Comparison of ENCODE assay signal across 1 cellular context in the genomic region with DNA sequence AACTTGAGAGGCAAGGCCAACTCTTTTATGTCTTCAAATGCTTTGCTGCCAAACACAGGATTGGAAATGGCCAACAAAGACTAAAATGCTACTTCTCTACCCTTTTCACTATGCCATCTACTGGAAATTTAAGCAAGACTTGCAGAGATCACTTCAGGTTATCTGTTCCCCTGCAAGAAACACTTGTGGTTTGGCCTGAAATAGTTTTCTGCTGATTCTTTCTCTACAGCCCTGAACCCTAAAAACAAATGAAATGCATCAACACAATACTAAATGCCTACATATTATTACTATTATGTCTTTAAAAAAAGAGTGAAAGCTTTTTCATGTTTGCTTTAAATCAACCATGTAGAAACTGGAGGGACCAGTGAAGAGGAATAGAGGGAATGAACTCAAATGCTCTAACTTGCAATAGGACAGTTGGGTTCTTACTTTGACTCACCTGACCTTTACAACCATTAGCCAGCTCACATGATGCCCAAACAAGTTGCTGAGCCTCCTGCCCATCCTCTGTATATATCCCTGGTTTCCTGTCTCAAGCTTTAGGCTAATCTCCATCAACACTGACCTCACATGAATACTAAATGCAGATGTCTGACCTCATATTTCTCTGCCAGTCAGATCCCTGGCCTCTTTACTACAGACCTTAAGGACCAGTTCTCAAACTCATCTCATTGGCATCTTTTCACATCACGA.
TF ChIP-seq lines count a peak whose summit lies in the region.

No MANE protein-coding gene starts in this region.

TF ChIP-seq in HepG2, 621 proteins besides CTCF, POLR2A, EP300 and RAD21 (continued from another document):
- TF ChIP-seq, protein P1, sequence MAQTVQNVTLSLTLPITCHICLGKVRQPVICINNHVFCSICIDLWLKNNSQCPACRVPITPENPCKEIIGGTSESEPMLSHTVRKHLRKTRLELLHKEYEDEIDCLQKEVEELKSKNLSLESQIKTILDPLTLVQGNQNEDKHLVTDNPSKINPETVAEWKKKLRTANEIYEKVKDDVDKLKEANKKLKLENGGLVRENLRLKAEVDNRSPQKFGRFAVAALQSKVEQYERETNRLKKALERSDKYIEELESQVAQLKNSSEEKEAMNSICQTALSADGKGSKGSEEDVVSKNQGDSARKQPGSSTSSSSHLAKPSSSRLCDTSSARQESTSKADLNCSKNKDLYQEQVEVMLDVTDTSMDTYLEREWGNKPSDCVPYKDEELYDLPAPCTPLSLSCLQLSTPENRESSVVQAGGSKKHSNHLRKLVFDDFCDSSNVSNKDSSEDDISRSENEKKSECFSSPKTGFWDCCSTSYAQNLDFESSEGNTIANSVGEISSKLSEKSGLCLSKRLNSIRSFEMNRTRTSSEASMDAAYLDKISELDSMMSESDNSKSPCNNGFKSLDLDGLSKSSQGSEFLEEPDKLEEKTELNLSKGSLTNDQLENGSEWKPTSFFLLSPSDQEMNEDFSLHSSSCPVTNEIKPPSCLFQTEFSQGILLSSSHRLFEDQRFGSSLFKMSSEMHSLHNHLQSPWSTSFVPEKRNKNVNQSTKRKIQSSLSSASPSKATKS (CRISPR knock-in tag; IDR thresholded peaks at IDR 0.05): no peak
- TF ChIP-seq, protein P2, sequence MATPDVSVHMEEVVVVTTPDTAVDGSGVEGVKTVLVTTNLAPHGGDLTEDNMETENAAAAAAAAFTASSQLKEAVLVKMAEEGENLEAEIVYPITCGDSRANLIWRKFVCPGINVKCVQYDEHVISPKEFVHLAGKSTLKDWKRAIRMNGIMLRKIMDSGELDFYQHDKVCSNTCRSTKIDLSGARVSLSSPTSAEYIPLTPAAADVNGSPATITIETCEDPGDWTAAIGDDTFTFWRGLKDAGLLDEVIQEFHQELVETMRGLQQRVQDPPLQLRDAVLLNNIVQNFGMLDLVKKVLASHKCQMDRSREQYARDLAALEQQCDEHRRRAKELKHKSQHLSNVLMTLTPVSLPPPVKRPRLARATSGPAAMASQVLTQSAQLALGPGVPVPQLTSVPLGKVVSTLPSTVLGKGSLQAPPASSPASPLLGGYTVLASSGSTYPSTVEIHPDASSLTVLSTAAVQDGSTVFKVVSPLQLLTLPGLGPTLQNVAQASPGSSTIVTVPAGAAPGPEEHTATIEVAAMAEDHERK (CRISPR knock-in tag; IDR thresholded peaks at IDR 0.05; ENCODE audit: low read depth): no peak
- no peak for TF ChIP-seq MTA1 (CRISPR knock-in tag; IDR thresholded peaks at IDR 0.05; ENCODE audit: borderline replicate concordance)
- TF ChIP-seq ZNF282 (IDR thresholded peaks at IDR 0.05; ENCODE audit: partially characterized antibody): no peak
- TF ChIP-seq, protein P3, sequence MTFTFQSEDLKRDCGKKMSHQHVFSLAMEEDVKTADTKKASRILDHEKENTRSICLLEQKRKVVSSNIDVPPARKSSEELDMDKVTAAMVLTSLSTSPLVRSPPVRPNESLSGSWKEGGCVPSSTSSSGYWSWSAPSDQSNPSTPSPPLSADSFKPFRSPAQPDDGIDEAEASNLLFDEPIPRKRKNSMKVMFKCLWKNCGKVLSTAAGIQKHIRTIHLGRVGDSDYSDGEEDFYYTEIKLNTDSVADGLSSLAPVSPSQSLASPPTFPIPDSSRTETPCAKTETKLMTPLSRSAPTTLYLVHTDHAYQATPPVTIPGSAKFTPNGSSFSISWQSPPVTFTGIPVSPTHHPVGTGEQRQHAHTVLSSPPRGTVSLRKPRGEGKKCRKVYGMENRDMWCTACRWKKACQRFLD (CRISPR knock-in tag; IDR thresholded peaks at IDR 0.05; ENCODE audit: borderline replicate concordance): no peak
- no peak for TF ChIP-seq CC2D1A (CRISPR knock-in tag; IDR thresholded peaks at IDR 0.05)
- TF ChIP-seq, protein P4, sequence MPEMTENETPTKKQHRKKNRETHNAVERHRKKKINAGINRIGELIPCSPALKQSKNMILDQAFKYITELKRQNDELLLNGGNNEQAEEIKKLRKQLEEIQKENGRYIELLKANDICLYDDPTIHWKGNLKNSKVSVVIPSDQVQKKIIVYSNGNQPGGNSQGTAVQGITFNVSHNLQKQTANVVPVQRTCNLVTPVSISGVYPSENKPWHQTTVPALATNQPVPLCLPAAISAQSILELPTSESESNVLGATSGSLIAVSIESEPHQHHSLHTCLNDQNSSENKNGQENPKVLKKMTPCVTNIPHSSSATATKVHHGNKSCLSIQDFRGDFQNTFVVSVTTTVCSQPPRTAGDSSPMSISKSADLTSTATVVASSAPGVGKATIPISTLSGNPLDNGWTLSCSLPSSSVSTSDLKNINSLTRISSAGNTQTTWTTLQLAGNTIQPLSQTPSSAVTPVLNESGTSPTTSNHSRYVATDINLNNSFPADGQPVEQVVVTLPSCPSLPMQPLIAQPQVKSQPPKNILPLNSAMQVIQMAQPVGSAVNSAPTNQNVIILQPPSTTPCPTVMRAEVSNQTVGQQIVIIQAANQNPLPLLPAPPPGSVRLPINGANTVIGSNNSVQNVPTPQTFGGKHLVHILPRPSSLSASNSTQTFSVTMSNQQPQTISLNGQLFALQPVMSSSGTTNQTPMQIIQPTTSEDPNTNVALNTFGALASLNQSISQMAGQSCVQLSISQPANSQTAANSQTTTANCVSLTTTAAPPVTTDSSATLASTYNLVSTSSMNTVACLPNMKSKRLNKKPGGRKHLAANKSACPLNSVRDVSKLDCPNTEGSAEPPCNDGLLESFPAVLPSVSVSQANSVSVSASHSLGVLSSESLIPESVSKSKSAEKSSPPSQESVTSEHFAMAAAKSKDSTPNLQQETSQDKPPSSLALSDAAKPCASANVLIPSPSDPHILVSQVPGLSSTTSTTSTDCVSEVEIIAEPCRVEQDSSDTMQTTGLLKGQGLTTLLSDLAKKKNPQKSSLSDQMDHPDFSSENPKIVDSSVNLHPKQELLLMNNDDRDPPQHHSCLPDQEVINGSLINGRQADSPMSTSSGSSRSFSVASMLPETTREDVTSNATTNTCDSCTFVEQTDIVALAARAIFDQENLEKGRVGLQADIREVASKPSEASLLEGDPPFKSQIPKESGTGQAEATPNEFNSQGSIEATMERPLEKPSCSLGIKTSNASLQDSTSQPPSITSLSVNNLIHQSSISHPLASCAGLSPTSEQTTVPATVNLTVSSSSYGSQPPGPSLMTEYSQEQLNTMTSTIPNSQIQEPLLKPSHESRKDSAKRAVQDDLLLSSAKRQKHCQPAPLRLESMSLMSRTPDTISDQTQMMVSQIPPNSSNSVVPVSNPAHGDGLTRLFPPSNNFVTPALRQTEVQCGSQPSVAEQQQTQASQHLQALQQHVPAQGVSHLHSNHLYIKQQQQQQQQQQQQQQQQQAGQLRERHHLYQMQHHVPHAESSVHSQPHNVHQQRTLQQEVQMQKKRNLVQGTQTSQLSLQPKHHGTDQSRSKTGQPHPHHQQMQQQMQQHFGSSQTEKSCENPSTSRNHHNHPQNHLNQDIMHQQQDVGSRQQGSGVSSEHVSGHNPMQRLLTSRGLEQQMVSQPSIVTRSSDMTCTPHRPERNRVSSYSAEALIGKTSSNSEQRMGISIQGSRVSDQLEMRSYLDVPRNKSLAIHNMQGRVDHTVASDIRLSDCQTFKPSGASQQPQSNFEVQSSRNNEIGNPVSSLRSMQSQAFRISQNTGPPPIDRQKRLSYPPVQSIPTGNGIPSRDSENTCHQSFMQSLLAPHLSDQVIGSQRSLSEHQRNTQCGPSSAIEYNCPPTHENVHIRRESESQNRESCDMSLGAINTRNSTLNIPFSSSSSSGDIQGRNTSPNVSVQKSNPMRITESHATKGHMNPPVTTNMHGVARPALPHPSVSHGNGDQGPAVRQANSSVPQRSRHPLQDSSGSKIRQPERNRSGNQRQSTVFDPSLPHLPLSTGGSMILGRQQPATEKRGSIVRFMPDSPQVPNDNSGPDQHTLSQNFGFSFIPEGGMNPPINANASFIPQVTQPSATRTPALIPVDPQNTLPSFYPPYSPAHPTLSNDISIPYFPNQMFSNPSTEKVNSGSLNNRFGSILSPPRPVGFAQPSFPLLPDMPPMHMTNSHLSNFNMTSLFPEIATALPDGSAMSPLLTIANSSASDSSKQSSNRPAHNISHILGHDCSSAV (CRISPR knock-in tag; IDR thresholded peaks at IDR 0.05; ENCODE audit: borderline replicate concordance): no peak
- TF ChIP-seq, protein P5, sequence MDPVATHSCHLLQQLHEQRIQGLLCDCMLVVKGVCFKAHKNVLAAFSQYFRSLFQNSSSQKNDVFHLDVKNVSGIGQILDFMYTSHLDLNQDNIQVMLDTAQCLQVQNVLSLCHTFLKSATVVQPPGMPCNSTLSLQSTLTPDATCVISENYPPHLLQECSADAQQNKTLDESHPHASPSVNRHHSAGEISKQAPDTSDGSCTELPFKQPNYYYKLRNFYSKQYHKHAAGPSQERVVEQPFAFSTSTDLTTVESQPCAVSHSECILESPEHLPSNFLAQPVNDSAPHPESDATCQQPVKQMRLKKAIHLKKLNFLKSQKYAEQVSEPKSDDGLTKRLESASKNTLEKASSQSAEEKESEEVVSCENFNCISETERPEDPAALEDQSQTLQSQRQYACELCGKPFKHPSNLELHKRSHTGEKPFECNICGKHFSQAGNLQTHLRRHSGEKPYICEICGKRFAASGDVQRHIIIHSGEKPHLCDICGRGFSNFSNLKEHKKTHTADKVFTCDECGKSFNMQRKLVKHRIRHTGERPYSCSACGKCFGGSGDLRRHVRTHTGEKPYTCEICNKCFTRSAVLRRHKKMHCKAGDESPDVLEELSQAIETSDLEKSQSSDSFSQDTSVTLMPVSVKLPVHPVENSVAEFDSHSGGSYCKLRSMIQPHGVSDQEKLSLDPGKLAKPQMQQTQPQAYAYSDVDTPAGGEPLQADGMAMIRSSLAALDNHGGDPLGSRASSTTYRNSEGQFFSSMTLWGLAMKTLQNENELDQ (CRISPR knock-in tag; IDR thresholded peaks at IDR 0.05; ENCODE audit: borderline replicate concordance): no peak
- TF ChIP-seq, protein P6, sequence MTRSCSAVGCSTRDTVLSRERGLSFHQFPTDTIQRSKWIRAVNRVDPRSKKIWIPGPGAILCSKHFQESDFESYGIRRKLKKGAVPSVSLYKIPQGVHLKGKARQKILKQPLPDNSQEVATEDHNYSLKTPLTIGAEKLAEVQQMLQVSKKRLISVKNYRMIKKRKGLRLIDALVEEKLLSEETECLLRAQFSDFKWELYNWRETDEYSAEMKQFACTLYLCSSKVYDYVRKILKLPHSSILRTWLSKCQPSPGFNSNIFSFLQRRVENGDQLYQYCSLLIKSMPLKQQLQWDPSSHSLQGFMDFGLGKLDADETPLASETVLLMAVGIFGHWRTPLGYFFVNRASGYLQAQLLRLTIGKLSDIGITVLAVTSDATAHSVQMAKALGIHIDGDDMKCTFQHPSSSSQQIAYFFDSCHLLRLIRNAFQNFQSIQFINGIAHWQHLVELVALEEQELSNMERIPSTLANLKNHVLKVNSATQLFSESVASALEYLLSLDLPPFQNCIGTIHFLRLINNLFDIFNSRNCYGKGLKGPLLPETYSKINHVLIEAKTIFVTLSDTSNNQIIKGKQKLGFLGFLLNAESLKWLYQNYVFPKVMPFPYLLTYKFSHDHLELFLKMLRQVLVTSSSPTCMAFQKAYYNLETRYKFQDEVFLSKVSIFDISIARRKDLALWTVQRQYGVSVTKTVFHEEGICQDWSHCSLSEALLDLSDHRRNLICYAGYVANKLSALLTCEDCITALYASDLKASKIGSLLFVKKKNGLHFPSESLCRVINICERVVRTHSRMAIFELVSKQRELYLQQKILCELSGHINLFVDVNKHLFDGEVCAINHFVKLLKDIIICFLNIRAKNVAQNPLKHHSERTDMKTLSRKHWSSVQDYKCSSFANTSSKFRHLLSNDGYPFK (CRISPR knock-in tag; IDR thresholded peaks at IDR 0.05; ENCODE audit: borderline replicate concordance): no peak
- TF ChIP-seq NFE2 (CRISPR knock-in tag; IDR thresholded peaks at IDR 0.05): no peak
- TF ChIP-seq SRSF1 (optimal IDR thresholded peaks at IDR 0.05; ENCODE audit: low read depth, low read length): no peak
- TF ChIP-seq, protein P7, sequence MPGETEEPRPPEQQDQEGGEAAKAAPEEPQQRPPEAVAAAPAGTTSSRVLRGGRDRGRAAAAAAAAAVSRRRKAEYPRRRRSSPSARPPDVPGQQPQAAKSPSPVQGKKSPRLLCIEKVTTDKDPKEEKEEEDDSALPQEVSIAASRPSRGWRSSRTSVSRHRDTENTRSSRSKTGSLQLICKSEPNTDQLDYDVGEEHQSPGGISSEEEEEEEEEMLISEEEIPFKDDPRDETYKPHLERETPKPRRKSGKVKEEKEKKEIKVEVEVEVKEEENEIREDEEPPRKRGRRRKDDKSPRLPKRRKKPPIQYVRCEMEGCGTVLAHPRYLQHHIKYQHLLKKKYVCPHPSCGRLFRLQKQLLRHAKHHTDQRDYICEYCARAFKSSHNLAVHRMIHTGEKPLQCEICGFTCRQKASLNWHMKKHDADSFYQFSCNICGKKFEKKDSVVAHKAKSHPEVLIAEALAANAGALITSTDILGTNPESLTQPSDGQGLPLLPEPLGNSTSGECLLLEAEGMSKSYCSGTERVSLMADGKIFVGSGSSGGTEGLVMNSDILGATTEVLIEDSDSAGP (CRISPR knock-in tag; IDR thresholded peaks at IDR 0.05; ENCODE audit: borderline replicate concordance): no peak
